Comparison of ENCODE assay signal across 1 cellular context in the genomic region with DNA sequence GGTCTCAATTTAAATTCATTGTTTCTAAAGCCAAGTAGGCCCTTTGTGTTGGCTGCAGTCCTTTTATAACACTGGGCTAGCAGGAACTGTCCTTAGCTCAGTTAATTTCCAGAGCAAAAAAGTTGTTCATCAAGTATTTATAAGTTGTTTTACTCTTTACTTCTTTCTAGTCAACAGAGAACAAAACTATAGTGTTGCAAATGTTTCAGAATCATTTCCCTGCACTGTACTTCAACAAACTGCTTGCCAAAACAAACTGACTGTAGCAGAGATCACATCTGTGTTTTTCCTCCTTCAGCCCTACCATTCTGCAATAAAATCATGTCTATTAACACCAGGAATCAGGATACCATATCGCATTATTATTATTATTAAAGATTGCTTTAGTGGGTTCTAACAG.
TF ChIP-seq lines count a peak whose summit lies in the region.

No MANE protein-coding gene starts in this region.

TF ChIP-seq in IMR-90, 13 proteins besides CTCF, POLR2A, EP300 and RAD21 (continued from another document):
- no peak for TF ChIP-seq SMC3 (IDR thresholded peaks at IDR 0.05; ENCODE audit: low read depth, low read length)
- no peak for TF ChIP-seq MAZ (IDR thresholded peaks at IDR 0.05; ENCODE audit: borderline replicate concordance, low read depth, low read length)
- no peak for TF ChIP-seq MXI1 (IDR thresholded peaks at IDR 0.05; ENCODE audit: borderline replicate concordance, low read depth, low read length)
- TF ChIP-seq BHLHE40 (IDR thresholded peaks at IDR 0.05; ENCODE audit: low read depth, low read length) = no peak
- TF ChIP-seq MAFK (IDR thresholded peaks at IDR 0.05; ENCODE audit: low read depth, low read length) = no peak
TF ChIP-seq in IMR-90: peak in this region for 0.
